1 cellular context compared by ENCODE assay signal in genomic region chr11:396948-397548, GRCh38.
TF ChIP-seq lines count a peak whose summit lies in the region.

No MANE protein-coding gene starts in this region.

TF ChIP-seq in WTC11, 78 proteins besides CTCF, POLR2A, EP300 and RAD21 (continued from another document):
- TF ChIP-seq E2F1 (CRISPR knock-in tag; IDR thresholded peaks at IDR 0.05) (no peak), GABPB1 (CRISPR knock-in tag; IDR thresholded peaks at IDR 0.05) (peak; percentile 22; the same call in 1 of the 2 replicates), IRF1 (CRISPR knock-in tag; IDR thresholded peaks at IDR 0.05) (no peak), ATF2 (CRISPR knock-in tag; IDR thresholded peaks at IDR 0.05; ENCODE audit: borderline replicate concordance, low read depth) (no peak), PRRX2 (CRISPR knock-in tag; IDR thresholded peaks at IDR 0.05) (no peak), ZNF512 (CRISPR knock-in tag; IDR thresholded peaks at IDR 0.05; ENCODE audit: borderline replicate concordance) (no peak), ETV6 (CRISPR knock-in tag; IDR thresholded peaks at IDR 0.05) (no peak)
- TF ChIP-seq, protein P1, sequence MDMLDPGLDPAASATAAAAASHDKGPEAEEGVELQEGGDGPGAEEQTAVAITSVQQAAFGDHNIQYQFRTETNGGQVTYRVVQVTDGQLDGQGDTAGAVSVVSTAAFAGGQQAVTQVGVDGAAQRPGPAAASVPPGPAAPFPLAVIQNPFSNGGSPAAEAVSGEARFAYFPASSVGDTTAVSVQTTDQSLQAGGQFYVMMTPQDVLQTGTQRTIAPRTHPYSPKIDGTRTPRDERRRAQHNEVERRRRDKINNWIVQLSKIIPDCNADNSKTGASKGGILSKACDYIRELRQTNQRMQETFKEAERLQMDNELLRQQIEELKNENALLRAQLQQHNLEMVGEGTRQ (CRISPR knock-in tag; IDR thresholded peaks at IDR 0.05) = no peak
